26 cellular contexts compared by ENCODE assay signal in the genomic region with DNA sequence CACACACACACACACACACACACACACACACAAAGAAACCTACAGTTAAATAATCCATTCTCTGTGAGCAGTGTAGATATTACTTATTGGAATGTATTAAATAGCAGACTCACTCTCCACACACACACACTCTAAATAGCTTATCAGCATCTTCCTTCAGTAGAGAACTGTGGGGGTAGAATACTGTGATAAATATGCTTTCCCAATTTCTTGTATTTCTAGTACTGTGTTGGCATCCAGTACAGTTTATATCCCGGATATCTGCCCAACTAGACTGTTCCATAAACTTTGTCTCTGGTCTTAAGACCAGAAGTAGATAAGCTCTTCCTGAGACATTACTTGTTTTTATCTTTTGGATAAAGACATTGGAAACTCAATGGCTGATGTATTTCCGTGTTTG.
"Had no signal": no experiment of that assay in that cellular context is flagged by ENCODE, and none has a peak within 500 bp of the region (broad histone marks: within the 10 kb centered on the region; RNA-seq: fewer than 3 reads in every experiment).

No MANE protein-coding gene starts in this region.

- H3K27ac Mint-ChIP-seq: activated CD4-positive, alpha-beta memory T cell treated with anti-CD3 and anti-CD28 coated beads for 36 hours; activated naive CD4-positive, alpha-beta T cell treated with anti-CD3 and anti-CD28 coated beads, Interleukin-2, amount 10 ng/mL, durations not matched to agents 7 days and 5 days; activated naive CD8-positive, alpha-beta T cell treated with anti-CD3 and anti-CD28 coated beads, Interleukin-2, amount 10 ng/mL, durations not matched to agents 7 days and 5 days; activated T-helper 1 cell treated with anti-CD3 and anti-CD28 coated beads, Interleukin-12 subunit alpha, Interleukin-12 subunit beta, Interleukin-2, Interleukin-4 antibody, amounts not matched to agents 30 ng/mL and 10 ng/mL and 1 ng/mL, durations not matched to agents 14 hours and 24 hours and 36 hours; nephron; stimulated activated memory B cell treated with anti-CD40 and anti-IgM and Interleukin-4, amounts not matched to agents 10 μg/mL and 1 μg/mL and 100 μg/mL, for 72 hours; stimulated activated naive CD8-positive, alpha-beta T cell treated with anti-CD3 and anti-CD28 coated beads, Interleukin-15, amount 100 ng/mL, for 72 hours had no signal

- H3K9me3 ChIP-seq: upper lobe of left lung had no signal

- H3K9me3 Mint-ChIP-seq: activated CD4-positive, alpha-beta memory T cell treated with anti-CD3 and anti-CD28 coated beads for 36 hours; activated naive CD4-positive, alpha-beta T cell treated with anti-CD3 and anti-CD28 coated beads, Interleukin-2, amount 10 ng/mL, durations not matched to agents 7 days and 5 days; activated naive CD8-positive, alpha-beta T cell treated with anti-CD3 and anti-CD28 coated beads, Interleukin-2, amount 10 ng/mL, durations not matched to agents 7 days and 5 days; activated T-helper 1 cell treated with anti-CD3 and anti-CD28 coated beads, Interleukin-12 subunit alpha, Interleukin-12 subunit beta, Interleukin-2, Interleukin-4 antibody, amounts not matched to agents 30 ng/mL and 10 ng/mL and 1 ng/mL, durations not matched to agents 14 hours and 24 hours and 36 hours; nephron; stimulated activated memory B cell treated with anti-CD40 and anti-IgM and Interleukin-4, amounts not matched to agents 10 μg/mL and 1 μg/mL and 100 μg/mL, for 72 hours; stimulated activated naive CD8-positive, alpha-beta T cell treated with anti-CD3 and anti-CD28 coated beads, Interleukin-15, amount 100 ng/mL, for 72 hours had no signal

- H3K27ac ChIP-seq: brain microvascular endothelial cell, heart right ventricle, skin epidermis, upper lobe of left lung, WERI-Rb-1 had no signal

- DNase-seq: activated CD4-positive, alpha-beta memory T cell treated with anti-CD3 and anti-CD28 coated beads for 36 hours; activated CD4-positive, alpha-beta T cell treated with anti-CD3 and anti-CD28 coated beads for 48 hours; activated CD8-positive, alpha-beta memory T cell treated with anti-CD3 and anti-CD28 coated beads, Interleukin-2, amount 50 U/mL, for 4 hours; activated effector memory CD4-positive, alpha-beta T cell treated with anti-CD3 and anti-CD28 coated beads, Interleukin-2, amount 50 U/mL, for 16 hours; activated naive CD4-positive, alpha-beta T cell treated with anti-CD3 and anti-CD28 coated beads, Interleukin-2, amount 10 ng/mL, durations not matched to agents 7 days and 5 days; activated naive CD8-positive, alpha-beta T cell treated with anti-CD3 and anti-CD28 coated beads, Interleukin-2, amount 10 ng/mL, durations not matched to agents 7 days and 5 days; activated T-cell treated with anti-CD3 and anti-CD28 coated beads, Interleukin-2, amount 50 U/mL, for 1 hour; amniotic stem cell; brain microvascular endothelial cell; foreskin melanocyte; heart right ventricle; mammary epithelial cell; stimulated activated CD4-positive, alpha-beta T cell treated with anti-CD3 and anti-CD28 coated beads, Interleukin-4, amount 100 ng/mL, for 4 hours; stimulated activated CD8-positive, alpha-beta memory T cell treated with anti-CD3 and anti-CD28 coated beads, Interleukin-4, amount 100 ng/mL, for 48 hours; stimulated activated naive CD8-positive, alpha-beta T cell treated with anti-CD3 and anti-CD28 coated beads, Interleukin-15, amount 100 ng/mL, for 72 hours; substantia nigra; T-helper 2 cell; upper lobe of left lung; WERI-Rb-1 had no signal

- H3K4me1 ChIP-seq: heart right ventricle, upper lobe of left lung had no signal

- H3K36me3 Mint-ChIP-seq: activated CD4-positive, alpha-beta memory T cell treated with anti-CD3 and anti-CD28 coated beads for 36 hours; activated naive CD4-positive, alpha-beta T cell treated with anti-CD3 and anti-CD28 coated beads, Interleukin-2, amount 10 ng/mL, durations not matched to agents 7 days and 5 days; activated naive CD8-positive, alpha-beta T cell treated with anti-CD3 and anti-CD28 coated beads, Interleukin-2, amount 10 ng/mL, durations not matched to agents 7 days and 5 days; stimulated activated memory B cell treated with anti-CD40 and anti-IgM and Interleukin-4, amounts not matched to agents 10 μg/mL and 1 μg/mL and 100 μg/mL, for 72 hours had no signal

- H3K4me3 Mint-ChIP-seq: activated CD4-positive, alpha-beta memory T cell treated with anti-CD3 and anti-CD28 coated beads for 36 hours; activated naive CD4-positive, alpha-beta T cell treated with anti-CD3 and anti-CD28 coated beads, Interleukin-2, amount 10 ng/mL, durations not matched to agents 7 days and 5 days; activated naive CD8-positive, alpha-beta T cell treated with anti-CD3 and anti-CD28 coated beads, Interleukin-2, amount 10 ng/mL, durations not matched to agents 7 days and 5 days; activated T-helper 1 cell treated with anti-CD3 and anti-CD28 coated beads, Interleukin-12 subunit alpha, Interleukin-12 subunit beta, Interleukin-2, Interleukin-4 antibody, amounts not matched to agents 30 ng/mL and 10 ng/mL and 1 ng/mL, durations not matched to agents 14 hours and 24 hours and 36 hours; nephron; stimulated activated memory B cell treated with anti-CD40 and anti-IgM and Interleukin-4, amounts not matched to agents 10 μg/mL and 1 μg/mL and 100 μg/mL, for 72 hours; stimulated activated naive CD8-positive, alpha-beta T cell treated with anti-CD3 and anti-CD28 coated beads, Interleukin-15, amount 100 ng/mL, for 72 hours had no signal

- H3K27me3 ChIP-seq: brain microvascular endothelial cell, heart right ventricle, upper lobe of left lung had no signal

- ATAC-seq: activated CD4-positive, CD25-positive, alpha-beta regulatory T cell treated with anti-CD3 and anti-CD28 coated beads, Interleukin-2, amount 50 U/mL, for 24 hours; esophagus mucosa; sciatic nerve; stimulated activated memory B cell treated with anti-CD40 and anti-IgM and Interleukin-4, amounts not matched to agents 10 μg/mL and 1 μg/mL and 100 μg/mL, for 72 hours; stimulated activated naive CD8-positive, alpha-beta T cell treated with anti-CD3 and anti-CD28 coated beads, Interleukin-15, amount 100 ng/mL, for 72 hours had no signal

- H3K36me3 ChIP-seq: brain microvascular endothelial cell, heart right ventricle, upper lobe of left lung, WERI-Rb-1 had no signal

- H3K4me3 ChIP-seq: heart right ventricle, skin epidermis, upper lobe of left lung had no signal

- H3K27me3 Mint-ChIP-seq: activated CD4-positive, alpha-beta memory T cell treated with anti-CD3 and anti-CD28 coated beads for 36 hours; activated naive CD4-positive, alpha-beta T cell treated with anti-CD3 and anti-CD28 coated beads, Interleukin-2, amount 10 ng/mL, durations not matched to agents 7 days and 5 days; activated naive CD8-positive, alpha-beta T cell treated with anti-CD3 and anti-CD28 coated beads, Interleukin-2, amount 10 ng/mL, durations not matched to agents 7 days and 5 days; stimulated activated memory B cell treated with anti-CD40 and anti-IgM and Interleukin-4, amounts not matched to agents 10 μg/mL and 1 μg/mL and 100 μg/mL, for 72 hours; stimulated activated naive CD8-positive, alpha-beta T cell treated with anti-CD3 and anti-CD28 coated beads, Interleukin-15, amount 100 ng/mL, for 72 hours had no signal

- H3K4me1 Mint-ChIP-seq: activated naive CD4-positive, alpha-beta T cell treated with anti-CD3 and anti-CD28 coated beads, Interleukin-2, amount 10 ng/mL, durations not matched to agents 7 days and 5 days; activated naive CD8-positive, alpha-beta T cell treated with anti-CD3 and anti-CD28 coated beads, Interleukin-2, amount 10 ng/mL, durations not matched to agents 7 days and 5 days; stimulated activated memory B cell treated with anti-CD40 and anti-IgM and Interleukin-4, amounts not matched to agents 10 μg/mL and 1 μg/mL and 100 μg/mL, for 72 hours; stimulated activated naive CD8-positive, alpha-beta T cell treated with anti-CD3 and anti-CD28 coated beads, Interleukin-15, amount 100 ng/mL, for 72 hours had no signal
